Comparison of ENCODE assay signal across 9 cellular contexts in the genomic region with DNA sequence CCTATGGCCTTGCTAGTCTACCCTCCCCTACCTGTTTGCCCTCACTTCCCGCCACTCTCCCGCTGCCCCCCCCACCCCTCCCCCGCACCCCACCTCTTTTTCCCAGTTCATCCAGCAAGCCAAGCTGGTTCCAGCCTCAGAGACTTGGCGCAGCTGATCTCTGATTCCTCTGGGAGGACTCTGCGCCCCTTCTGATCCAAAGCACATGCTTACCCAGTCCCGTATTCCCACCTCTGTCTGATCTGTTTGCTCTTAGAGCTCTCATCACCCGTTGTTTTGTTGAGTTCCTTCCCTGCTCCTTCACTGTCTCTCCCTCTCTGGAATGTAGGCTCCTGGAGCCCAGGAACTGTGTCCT. TPM values are rescaled to one million over a fixed set of nuclear protein-coding genes. Genes with fewer than 3 reads are reported as not detected.
DNase-seq lines count a peak whose midpoint lies in the region; ATAC-seq and TF ChIP-seq lines count a peak whose summit lies in the region.
"Had no signal": no experiment of that assay in that cellular context is flagged by ENCODE, and none has a peak within 500 bp of the region (broad histone marks: within the 10 kb centered on the region; RNA-seq: fewer than 3 reads in every experiment).

No MANE protein-coding gene starts in this region.

- H2AFZ ChIP-seq in GM23338, result no peak overlapping the region
- no peak overlapping the region for H2AFZ ChIP-seq in PC-3 (ENCODE audit: low read length)

- ATAC-seq in GM23338, result peak; percentile 7
- ATAC-seq in PC-3, result no peak
- no peak for ATAC-seq in effector memory CD8-positive, alpha-beta T cell (replicated peaks)
- no peak for ATAC-seq in HG02870 (IDR thresholded peaks at IDR 0.05; ENCODE audit: unreplicated experiment)

- peaks cover 2% of the 10 kb centered on the region for H3K27me3 Mint-ChIP-seq in GM23338 (ENCODE audit: insufficient read depth, low read depth, poor library complexity)
- no peaks in the 10 kb centered on the region for H3K27me3 Mint-ChIP-seq in effector memory CD8-positive, alpha-beta T cell

- peak overlapping the region; percentile 73 for H3K4me3 Mint-ChIP-seq in GM23338
- peak overlapping the region; percentile 68 to 76 for H3K4me3 Mint-ChIP-seq in effector memory CD8-positive, alpha-beta T cell

- H3K9me3 ChIP-seq in PC-3 (ENCODE audit: low read length), result no peaks in the 10 kb centered on the region

- peak overlapping the region; percentile 76; the same call in 1 of the 2 replicates for H3K4me3 ChIP-seq in GM23338
- no peak overlapping the region for H3K4me3 ChIP-seq in PC-3 (ENCODE audit: low read length)

- H3K27ac ChIP-seq in GM23338 (ENCODE audit: low read depth), result peak overlapping the region; percentile 68; the same call in 1 of the 2 replicates
- H3K27ac ChIP-seq in PC-3 (ENCODE audit: low read length), result no peak overlapping the region

- peaks cover 25% of the 10 kb centered on the region for H4K20me1 ChIP-seq in GM23338 (replicated peaks; ENCODE audit: insufficient read depth)
- H4K20me1 ChIP-seq in PC-3 (ENCODE audit: low read length), result peaks cover 23% of the 10 kb centered on the region

- no peaks in the 10 kb centered on the region for H3K9me2 ChIP-seq in GM23338 (ENCODE audit: insufficient read depth)
- no peaks in the 10 kb centered on the region for H3K9me2 ChIP-seq in PC-3 (replicated peaks; ENCODE audit: low read length)

- TF ChIP-seq CTCF in GM23338 (conservative IDR thresholded peaks at IDR 0.05; ENCODE audit: low read depth in 2 of 2) (no peak), PC-3 (conservative IDR thresholded peaks at IDR 0.05; ENCODE audit: low read depth, low read length) (no peak)

- peaks cover 18% of the 10 kb centered on the region for H3K36me3 Mint-ChIP-seq in GM23338 (ENCODE audit: low read depth)
- peaks cover 34% of the 10 kb centered on the region for H3K36me3 Mint-ChIP-seq in effector memory CD8-positive, alpha-beta T cell (ENCODE audit: insufficient read depth)

- no peaks in the 10 kb centered on the region; the same call in 2 of the 3 replicates for H3K9me3 Mint-ChIP-seq in GM23338
- H3K9me3 Mint-ChIP-seq in effector memory CD8-positive, alpha-beta T cell, result no peaks in the 10 kb centered on the region

- no TSS peak for BruUV-seq in PC-3 (replicated peaks; lab: Mats Ljungman, UMichigan)

- POLR2A ChIA-PET in PC-3 (lab: Charles Lee; ENCODE audit: unreplicated experiment), result no interaction called here

- H3K4me1 Mint-ChIP-seq in GM23338, result peaks cover 37% of the 10 kb centered on the region
- peaks cover 31% of the 10 kb centered on the region in 2 donors for H3K4me1 Mint-ChIP-seq in effector memory CD8-positive, alpha-beta T cell (ENCODE audit: low read depth in 2 of 2)

- H3K4me2 ChIP-seq in GM23338 (peak overlapping the region; percentile 88), PC-3 (ENCODE audit: low read length) (peak overlapping the region; percentile 88; the same call in 1 of the 2 replicates)

- H3K4me1 ChIP-seq in GM23338 (ENCODE audit: insufficient read depth) (peaks cover 18% of the 10 kb centered on the region), PC-3 (ENCODE audit: insufficient read depth, low read length) (peaks cover 19% of the 10 kb centered on the region)

- H3K79me2 ChIP-seq in GM23338 (replicated peaks; ENCODE audit: insufficient read depth), result peaks cover 29% of the 10 kb centered on the region
- peaks cover 32% of the 10 kb centered on the region for H3K79me2 ChIP-seq in PC-3 (ENCODE audit: low read length)

- DNase-seq in GM23338 (ENCODE audit: low spot score) (peak; percentile 50), PC-3 (no peak), posterior vena cava (ENCODE audit: low spot score) (peak; percentile 49), SKM-1 treated with dmso at 0.1 percent for 144 hours (lab: John Stamatoyannopoulos, UW; ENCODE audit: unreplicated experiment) (no peak)
- DNase-seq in effector memory CD8-positive, alpha-beta T cell, result no peak
- DNase-seq in activated effector memory CD4-positive, alpha-beta T cell treated with anti-CD3 and anti-CD28 coated beads, Interleukin-2, amount 50 U/mL, for 16 hours, result no peak

- CTCF ChIA-PET in PC-3 (lab: Charles Lee), result no interaction called here

- intact Hi-C loops in PC-3 (cut with micrococcal nuclease) (loop anchor here (5.0 kb wide), 1 partner anchor 560 kb away; no protein-coding TSS in a partner anchor), posterior vena cava (cut with DNase I) (no loop called here)

- H3K9ac ChIP-seq in PC-3 (ENCODE audit: low read length), result no peak overlapping the region

- H3K27ac Mint-ChIP-seq in GM23338, result peak overlapping the region; percentile 82
- H3K27ac Mint-ChIP-seq in effector memory CD8-positive, alpha-beta T cell, result peak overlapping the region in 1 of 2 donors; percentile 56

- H3F3A ChIP-seq in GM23338 (replicated peaks; ENCODE audit: low read depth), result no peaks in the 10 kb centered on the region
- H3F3A ChIP-seq in PC-3 (ENCODE audit: low read length, unreplicated experiment), result no peaks in the 10 kb centered on the region

- H3K27me3 ChIP-seq in GM23338 (ENCODE audit: insufficient read depth) (no peaks in the 10 kb centered on the region), PC-3 (ENCODE audit: low read length) (no peaks in the 10 kb centered on the region)

- H3K36me3 ChIP-seq in GM23338 (ENCODE audit: insufficient read depth), result peaks cover 4% of the 10 kb centered on the region; the same call in 1 of the 2 replicates
- H3K36me3 ChIP-seq in PC-3 (ENCODE audit: low read depth, low read length), result no peaks in the 10 kb centered on the region; the same call in 1 of the 2 replicates

TF ChIP-seq in GM23338, 12 proteins besides CTCF, POLR2A, EP300 and RAD21 (continues in another document):
- TF ChIP-seq, protein P1, sequence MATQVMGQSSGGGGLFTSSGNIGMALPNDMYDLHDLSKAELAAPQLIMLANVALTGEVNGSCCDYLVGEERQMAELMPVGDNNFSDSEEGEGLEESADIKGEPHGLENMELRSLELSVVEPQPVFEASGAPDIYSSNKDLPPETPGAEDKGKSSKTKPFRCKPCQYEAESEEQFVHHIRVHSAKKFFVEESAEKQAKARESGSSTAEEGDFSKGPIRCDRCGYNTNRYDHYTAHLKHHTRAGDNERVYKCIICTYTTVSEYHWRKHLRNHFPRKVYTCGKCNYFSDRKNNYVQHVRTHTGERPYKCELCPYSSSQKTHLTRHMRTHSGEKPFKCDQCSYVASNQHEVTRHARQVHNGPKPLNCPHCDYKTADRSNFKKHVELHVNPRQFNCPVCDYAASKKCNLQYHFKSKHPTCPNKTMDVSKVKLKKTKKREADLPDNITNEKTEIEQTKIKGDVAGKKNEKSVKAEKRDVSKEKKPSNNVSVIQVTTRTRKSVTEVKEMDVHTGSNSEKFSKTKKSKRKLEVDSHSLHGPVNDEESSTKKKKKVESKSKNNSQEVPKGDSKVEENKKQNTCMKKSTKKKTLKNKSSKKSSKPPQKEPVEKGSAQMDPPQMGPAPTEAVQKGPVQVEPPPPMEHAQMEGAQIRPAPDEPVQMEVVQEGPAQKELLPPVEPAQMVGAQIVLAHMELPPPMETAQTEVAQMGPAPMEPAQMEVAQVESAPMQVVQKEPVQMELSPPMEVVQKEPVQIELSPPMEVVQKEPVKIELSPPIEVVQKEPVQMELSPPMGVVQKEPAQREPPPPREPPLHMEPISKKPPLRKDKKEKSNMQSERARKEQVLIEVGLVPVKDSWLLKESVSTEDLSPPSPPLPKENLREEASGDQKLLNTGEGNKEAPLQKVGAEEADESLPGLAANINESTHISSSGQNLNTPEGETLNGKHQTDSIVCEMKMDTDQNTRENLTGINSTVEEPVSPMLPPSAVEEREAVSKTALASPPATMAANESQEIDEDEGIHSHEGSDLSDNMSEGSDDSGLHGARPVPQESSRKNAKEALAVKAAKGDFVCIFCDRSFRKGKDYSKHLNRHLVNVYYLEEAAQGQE (IDR thresholded peaks at IDR 0.05; ENCODE audit: unreplicated experiment), result no peak
- TF ChIP-seq POLR2AphosphoS5 (IDR thresholded peaks at IDR 0.05; ENCODE audit: low read depth) (no peak), ETS1 (IDR thresholded peaks at IDR 0.05) (no peak), CREB1 (CRISPR knock-in tag; IDR thresholded peaks at IDR 0.05; ENCODE audit: low read depth) (no peak), NANOG (IDR thresholded peaks at IDR 0.05; ENCODE audit: borderline replicate concordance) (no peak), EZH2 (IDR thresholded peaks at IDR 0.05; ENCODE audit: low read depth, unreplicated experiment) (no peak)

RNA-seq across cellular contexts. Expression of gene ZXDC, which starts 1.3 kb away (rescaled TPM):
- 43.5 and 45.1 TPM in 2 replicates for total RNA-seq in GM23338 (2014; rRNA removed; shearing (Covaris generic))
- polyA plus RNA-seq in GM23338 (2016; fragmentation: Nextera tagmentation; extraction: Ambion mirVana), result 5.7 and 6.5 TPM in 2 replicates
- total RNA-seq in PC-3 (2014; rRNA removed), result 15.4 and 18.7 TPM in 2 replicates
- total RNA-seq in posterior vena cava, result 10 to 100 TPM; 26.8 to 26.9 TPM

RNA-seq across cellular contexts. Expression of gene UROC1, which starts 40.6 kb away (rescaled TPM):
- total RNA-seq in GM23338 (2014; rRNA removed; shearing (Covaris generic)), result not detected in 2 replicates
- not detected in 2 replicates for polyA plus RNA-seq in GM23338 (2016; fragmentation: Nextera tagmentation; extraction: Ambion mirVana)
- total RNA-seq in PC-3 (2014; rRNA removed) (not detected in 2 replicates), posterior vena cava (not detected)
- total RNA-seq: left colon, RPMI7951 had no signal

RNA-seq across cellular contexts. Expression of gene CHST13, which starts 47.0 kb away (rescaled TPM):
- total RNA-seq in GM23338 (2014; rRNA removed; shearing (Covaris generic)), result 8.4 TPM in 2 replicates
- polyA plus RNA-seq in GM23338 (2016; fragmentation: Nextera tagmentation; extraction: Ambion mirVana), result 3.7 and 4.0 TPM in 2 replicates
- total RNA-seq in PC-3 (2014; rRNA removed), result not detected in 2 replicates
- under 1 TPM; 0.86 to 0.88 TPM for total RNA-seq in posterior vena cava
- total RNA-seq: RPMI7951 had no signal

Comparison
In these comparisons a context has a peak if more than half of its experiments do, and no peak if none do; other contexts are left out.
1. DNase-seq: peak in GM23338 (single experiment) and posterior vena cava (single experiment); none in PC-3 (single experiment), effector memory CD8-positive, alpha-beta T cell (0 of 3), SKM-1 treated with dmso at 0.1 percent for 144 hours (single experiment) and activated effector memory CD4-positive, alpha-beta T cell treated with anti-CD3 and anti-CD28 coated beads, Interleukin-2, amount 50 U/mL, for 16 hours (single experiment).